8 cellular contexts compared by ENCODE assay signal in the genomic region with DNA sequence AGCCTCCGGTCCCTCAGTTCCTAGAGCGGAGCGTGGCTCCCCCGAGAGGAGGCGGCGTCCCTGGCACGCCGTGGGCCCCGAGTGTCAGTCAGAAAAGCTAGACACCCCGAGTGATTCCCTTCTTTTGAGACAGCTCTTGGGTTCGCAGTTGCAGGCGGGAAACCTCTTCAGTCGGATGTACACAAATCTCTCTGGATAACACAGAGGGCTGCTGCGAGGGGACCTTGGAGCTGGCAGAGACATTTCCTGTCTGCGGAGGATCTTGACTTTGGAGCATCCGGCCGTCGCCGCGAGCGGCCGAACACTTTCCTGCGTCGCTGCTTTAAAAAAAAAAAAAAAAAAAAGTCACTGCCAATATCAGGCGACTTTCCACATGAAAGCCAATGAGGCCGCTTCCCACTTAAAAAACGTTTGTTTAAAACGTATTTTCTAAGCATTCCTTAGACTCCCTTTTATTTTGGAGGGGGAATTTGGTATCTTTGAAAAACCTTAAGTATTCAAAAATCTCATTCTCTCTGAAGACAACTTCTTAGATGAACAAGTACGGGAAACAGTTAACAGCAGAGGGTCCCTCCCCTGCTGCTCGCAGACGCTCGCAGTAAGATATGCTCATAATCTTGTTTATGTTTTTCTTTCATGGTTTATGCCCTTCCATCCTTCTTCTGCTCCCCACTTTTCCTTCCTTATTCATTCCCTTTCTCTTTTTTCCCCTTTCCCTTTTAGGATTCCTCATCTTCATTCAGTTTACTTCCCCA. TPM values are rescaled to one million over a fixed set of nuclear protein-coding genes. Genes with fewer than 3 reads are reported as not detected.
DNase-seq lines count a peak whose midpoint lies in the region; ATAC-seq, FAIRE-seq and TF ChIP-seq lines count a peak whose summit lies in the region.

No MANE protein-coding gene starts in this region.

- H3K27me3 ChIP-seq in iPS-15b (ENCODE audit: control insufficient read depth, insufficient read depth, low read length) (peaks cover 72% of the 10 kb centered on the region), small intestine (ENCODE audit: control insufficient read depth in 2 of 2, insufficient read depth in 2 of 2, low read length in 2 of 2) (peaks cover 0 to 11% of the 10 kb centered on the region in 2 donors)

- FAIRE-seq in small intestine (lab: Jason Lieb, UNC) = no peak

- DNase-seq in DMS79 (lab: John Stamatoyannopoulos, UW) (peak; percentile 15), DMS79 treated with DMSO at 0.1 percent for 48 hours (lab: John Stamatoyannopoulos, UW) (no peak), NCI-H510A (lab: John Stamatoyannopoulos, UW) (peak; percentile 25), small intestine (no peak), GM10266 (ENCODE audit: extremely low spot score) (no peak), COR-L47 (lab: John Stamatoyannopoulos, UW) (no peak)
- DNase-seq in activated naive CD8-positive, alpha-beta T cell treated with anti-CD3 and anti-CD28 coated beads, Interleukin-2, amount 50 U/mL, for 24 hours = peak; percentile 47

- H3K4me3 ChIP-seq in iPS-15b (ENCODE audit: low read depth, low read length) (peak overlapping the region; percentile 84), small intestine (ENCODE audit: low read depth in 1 of 2, low read length in 2 of 2) (peak overlapping the region; percentile 20 to 43)

- H3K4me1 ChIP-seq in iPS-15b (ENCODE audit: control insufficient read depth, insufficient read depth, low read length) (no peaks in the 10 kb centered on the region), small intestine (ENCODE audit: control insufficient read depth in 2 of 2, insufficient read depth in 1 of 2, low read depth in 1 of 2, low read length in 1 of 2) (no peaks in the 10 kb centered on the region)

- H3K9ac ChIP-seq in iPS-15b (ENCODE audit: low read depth, low read length) = no peak overlapping the region

- no peaks in the 10 kb centered on the region for H3K36me3 Mint-ChIP-seq in activated naive CD8-positive, alpha-beta T cell treated with anti-CD3 and anti-CD28 coated beads, Interleukin-2, amount 50 U/mL, for 24 hours (ENCODE audit: low read depth)

- H3K9me3 ChIP-seq in iPS-15b (ENCODE audit: control insufficient read depth, insufficient read depth, low read length) (no peaks in the 10 kb centered on the region), small intestine (ENCODE audit: control insufficient read depth, low read depth) (no peaks in the 10 kb centered on the region)

- peak; percentile 78 for ATAC-seq in activated naive CD8-positive, alpha-beta T cell treated with anti-CD3 and anti-CD28 coated beads, Interleukin-2, amount 50 U/mL, for 24 hours

- no peak for TF ChIP-seq CTCF in GM10266 (IDR thresholded peaks at IDR 0.05; ENCODE audit: control insufficient read depth, insufficient read depth, low read depth, missing control alignments)

- WGBS in small intestine, 3 donors = 2 to 3% (median 2%) methylated on average over 32 of the region's 32 CpGs

- no peaks in the 10 kb centered on the region for H3K36me3 ChIP-seq in iPS-15b (ENCODE audit: control insufficient read depth, insufficient read depth, low read length)
- H3K36me3 ChIP-seq in small intestine (ENCODE audit: control insufficient read depth in 2 of 2, insufficient read depth in 2 of 2, low read length in 2 of 2) = no peaks in the 10 kb centered on the region

- peak overlapping the region in 1 of 2 donors; percentile 45 for H3K27ac ChIP-seq in small intestine (ENCODE audit: low read depth in 1 of 2, low read length in 1 of 2)

- peak overlapping the region; percentile 84 for H3K4me3 Mint-ChIP-seq in activated naive CD8-positive, alpha-beta T cell treated with anti-CD3 and anti-CD28 coated beads, Interleukin-2, amount 50 U/mL, for 24 hours

- H3K27ac Mint-ChIP-seq in activated naive CD8-positive, alpha-beta T cell treated with anti-CD3 and anti-CD28 coated beads, Interleukin-2, amount 50 U/mL, for 24 hours = peak overlapping the region; percentile 59

- peaks cover 57% of the 10 kb centered on the region for H3K27me3 Mint-ChIP-seq in activated naive CD8-positive, alpha-beta T cell treated with anti-CD3 and anti-CD28 coated beads, Interleukin-2, amount 50 U/mL, for 24 hours

- H3K4me1 Mint-ChIP-seq in activated naive CD8-positive, alpha-beta T cell treated with anti-CD3 and anti-CD28 coated beads, Interleukin-2, amount 50 U/mL, for 24 hours = peaks cover 31% of the 10 kb centered on the region

- H3K9me3 Mint-ChIP-seq in activated naive CD8-positive, alpha-beta T cell treated with anti-CD3 and anti-CD28 coated beads, Interleukin-2, amount 50 U/mL, for 24 hours = no peaks in the 10 kb centered on the region

RNA-seq across cellular contexts. Expression of a gene that starts 9.9 kb away (rescaled TPM):
- 1 to 10 TPM in 2 of 3 donors, under 1 TPM in 1; 0.67 to 8.4 (median 3.5) TPM for polyA plus RNA-seq in small intestine

Comparison
In these comparisons a context has a peak if more than half of its experiments do, and no peak if none do; other contexts are left out.
1. DNase-seq: peak in DMS79 (single experiment), NCI-H510A (single experiment) and activated naive CD8-positive, alpha-beta T cell treated with anti-CD3 and anti-CD28 coated beads, Interleukin-2, amount 50 U/mL, for 24 hours (single experiment); none in DMS79 treated with DMSO at 0.1 percent for 48 hours (single experiment), small intestine (single experiment), GM10266 (single experiment) and COR-L47 (single experiment).